In the genomic region with DNA sequence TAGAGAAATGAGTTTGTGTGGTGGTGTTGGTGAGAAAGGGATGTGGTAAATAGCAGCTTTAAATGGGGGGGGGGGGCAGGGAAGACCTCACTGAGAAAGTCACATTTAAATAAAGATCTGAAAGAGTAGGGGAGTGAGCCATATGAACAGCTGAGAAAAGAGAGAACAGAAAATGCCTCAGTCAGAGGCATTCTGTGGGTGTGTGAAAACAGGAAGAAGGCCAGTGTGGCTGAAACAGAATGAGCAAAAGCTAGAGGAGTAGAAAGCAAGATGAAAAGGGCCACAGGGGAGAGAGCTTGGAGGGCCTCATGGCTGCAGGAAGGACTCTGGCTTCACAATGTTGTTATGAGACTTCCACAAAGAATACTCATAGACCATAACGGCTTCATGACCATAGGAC, we compare ENCODE assay signal across 12 cellular contexts.
A peak's percentile ranks its signal among the peaks of the same experiment; 100 is the strongest.
DNase-seq lines count a peak whose midpoint lies in the region; ATAC-seq and TF ChIP-seq lines count a peak whose summit lies in the region.
"Had no signal": no experiment of that assay in that cellular context is flagged by ENCODE, and none has a peak within 500 bp of the region (broad histone marks: within the 10 kb centered on the region; RNA-seq: fewer than 3 reads in every experiment).

No MANE protein-coding gene starts in this region.

- no peaks in the 10 kb centered on the region for H3K36me3 ChIP-seq in BLaER1 treated with 17β-estradiol and CSF1 and Interleukin-3, amounts not matched to agents 10 nM and 100 nM

- H3K9me3 Mint-ChIP-seq in CD14-positive monocyte: peaks cover 0 to 8% (median 5%) of the 10 kb centered on the region in 7 donors
- H3K9me3 Mint-ChIP-seq: activated B cell treated with CpG ODN at 0.5 μM for 24 hours; activated naive CD4-positive, alpha-beta T cell treated with anti-CD3 and anti-CD28 coated beads, Interleukin-2, amount 50 U/mL, for 24 hours had no signal

- no peak overlapping the region for H3K27ac Mint-ChIP-seq in CD14-positive monocyte
- H3K27ac Mint-ChIP-seq: activated B cell treated with CpG ODN at 0.5 μM for 24 hours; activated naive CD4-positive, alpha-beta T cell treated with anti-CD3 and anti-CD28 coated beads, Interleukin-2, amount 50 U/mL, for 24 hours had no signal

- no peaks in the 10 kb centered on the region for H4K20me1 ChIP-seq in BLaER1 treated with 17β-estradiol and CSF1 and Interleukin-3, amounts not matched to agents 10 nM and 100 nM

- intact Hi-C loops in CD14-positive monocyte (cut with micrococcal nuclease): no loop called here

- no peak overlapping the region for H3K9ac ChIP-seq in BLaER1 treated with 17β-estradiol and CSF1 and Interleukin-3, amounts not matched to agents 10 nM and 100 nM
- H3K9ac ChIP-seq: KMS-11 had no signal

- DNase-seq in A172 (ENCODE audit: low spot score) (no peak), CD14-positive monocyte (ENCODE audit: low spot score) (no peak)
- no peak for DNase-seq in stimulated activated CD4-positive, alpha-beta T cell treated with anti-CD3 and anti-CD28 coated beads, Interleukin-4, amount 100 ng/mL, for 24 hours
- no peak for DNase-seq in activated CD4-positive, alpha-beta T cell treated with anti-CD3 and anti-CD28 coated beads, Interleukin-2, amount 50 U/mL, for 1 hour
- DNase-seq: activated B cell treated with CpG ODN at 0.5 μM for 24 hours, retina had no signal

- H3K27ac ChIP-seq in BLaER1 treated with 17β-estradiol and CSF1 and Interleukin-3, amounts not matched to agents 10 nM and 100 nM: peak overlapping the region in 6 of 11 experiments; percentile 15 to 56 (median 39); a peak in 9 of 22 replicates
- H3K27ac ChIP-seq: KMS-11 had no signal

- H3K4me1 ChIP-seq in BLaER1 treated with 17β-estradiol and CSF1 and Interleukin-3, amounts not matched to agents 10 nM and 100 nM: peaks cover 0 to 23% (median 7%) of the 10 kb centered on the region in 10 experiments; a peak in 7 of 20 replicates

- H3K4me2 ChIP-seq in BLaER1 treated with 17β-estradiol and CSF1 and Interleukin-3, amounts not matched to agents 10 nM and 100 nM: peak overlapping the region in 5 of 11 experiments; percentile 1 to 59 (median 38); a peak in 6 of 22 replicates
- H3K4me2 ChIP-seq: KMS-11 had no signal

- no peaks in the 10 kb centered on the region for H3K27me3 Mint-ChIP-seq in CD14-positive monocyte (ENCODE audit: low read depth in 3 of 3)
- H3K27me3 Mint-ChIP-seq: activated B cell treated with CpG ODN at 0.5 μM for 24 hours; activated naive CD4-positive, alpha-beta T cell treated with anti-CD3 and anti-CD28 coated beads, Interleukin-2, amount 50 U/mL, for 24 hours had no signal

- no peak overlapping the region for H3K4me3 Mint-ChIP-seq in CD14-positive monocyte
- H3K4me3 Mint-ChIP-seq: activated B cell treated with CpG ODN at 0.5 μM for 24 hours; activated naive CD4-positive, alpha-beta T cell treated with anti-CD3 and anti-CD28 coated beads, Interleukin-2, amount 50 U/mL, for 24 hours had no signal

- peaks cover 0 to 8% (median 0%) of the 10 kb centered on the region in 11 experiments; a peak in 2 of 22 replicates for H3K9me3 ChIP-seq in BLaER1 treated with 17β-estradiol and CSF1 and Interleukin-3, amounts not matched to agents 10 nM and 100 nM (replicated peaks in 1 of 11)

- no peaks in the 10 kb centered on the region for H3K27me3 ChIP-seq in BLaER1 treated with 17β-estradiol and CSF1 and Interleukin-3, amounts not matched to agents 10 nM and 100 nM

- ATAC-seq in GM19324 (IDR thresholded peaks at IDR 0.05; ENCODE audit: low FRiP score, unreplicated experiment): peak; percentile 100
- peak; percentile 100 for ATAC-seq in HG02840 (IDR thresholded peaks at IDR 0.05; ENCODE audit: low FRiP score, unreplicated experiment)
- ATAC-seq in HG03575 (IDR thresholded peaks at IDR 0.05; ENCODE audit: extremely low read depth, insufficient number of reproducible peaks, low FRiP score, unreplicated experiment): peak; percentile 100

- H3K4me3 ChIP-seq in BLaER1 treated with 17β-estradiol and CSF1 and Interleukin-3, amounts not matched to agents 10 nM and 100 nM: no peak overlapping the region

- no peaks in the 10 kb centered on the region for H3K4me1 Mint-ChIP-seq in CD14-positive monocyte
- H3K4me1 Mint-ChIP-seq: activated B cell treated with CpG ODN at 0.5 μM for 24 hours; activated naive CD4-positive, alpha-beta T cell treated with anti-CD3 and anti-CD28 coated beads, Interleukin-2, amount 50 U/mL, for 24 hours had no signal

- no peaks in the 10 kb centered on the region for H3K36me3 Mint-ChIP-seq in CD14-positive monocyte
- H3K36me3 Mint-ChIP-seq: activated naive CD4-positive, alpha-beta T cell treated with anti-CD3 and anti-CD28 coated beads, Interleukin-2, amount 50 U/mL, for 24 hours had no signal

- no peak for TF ChIP-seq CTCF in CD14-positive monocyte (IDR thresholded peaks at IDR 0.05)
